Comparison of ENCODE assay signal across 8 cellular contexts in the genomic region with DNA sequence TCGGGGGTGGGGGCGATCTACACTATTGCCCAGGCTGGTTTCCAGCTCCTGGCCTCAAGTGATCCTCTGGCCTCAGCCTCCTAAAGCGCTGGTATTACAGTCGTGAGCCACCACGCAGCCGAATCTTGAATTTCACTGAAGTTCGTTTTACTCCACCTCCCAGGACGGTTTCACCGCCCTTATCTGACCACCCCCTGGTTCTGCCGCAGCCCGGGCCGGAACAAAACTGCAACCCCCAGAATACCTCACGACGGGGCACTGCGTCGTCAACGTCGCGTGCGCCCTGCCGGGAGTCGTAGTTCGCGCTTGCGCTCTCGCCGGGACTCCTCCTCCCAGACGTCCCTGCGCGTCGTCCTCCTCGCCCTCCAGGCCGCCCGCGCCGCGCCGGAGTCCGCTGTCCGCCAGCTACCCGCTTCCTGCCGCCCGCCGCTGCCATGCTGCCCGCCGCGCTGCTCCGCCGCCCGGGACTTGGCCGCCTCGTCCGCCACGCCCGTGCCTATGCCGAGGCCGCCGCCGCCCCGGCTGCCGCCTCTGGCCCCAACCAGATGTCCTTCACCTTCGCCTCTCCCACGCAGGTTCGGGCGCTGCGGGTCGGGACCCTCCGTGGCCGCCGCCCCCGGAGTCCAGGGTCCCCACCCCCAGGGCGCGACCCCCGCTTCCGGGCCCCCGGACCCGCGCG. TPM values are rescaled to one million over a fixed set of nuclear protein-coding genes. Genes with fewer than 3 reads are reported as not detected.
DNase-seq lines count a peak whose midpoint lies in the region; ATAC-seq, FAIRE-seq and TF ChIP-seq lines count a peak whose summit lies in the region.

ATP5F1D (plus strand) TSS at position 335 of the 679 bp plus-strand sequence; CDS start at position 435, 100 bp downstream.

- peak; percentile 38 for ATAC-seq in HG03139 (IDR thresholded peaks at IDR 0.05; ENCODE audit: unreplicated experiment)
- no peak for ATAC-seq in GM21717 (IDR thresholded peaks at IDR 0.05; ENCODE audit: unreplicated experiment)

- peak within 1 kb of the TSS; percentile 56 for H3K4me3 ChIP-seq in WERI-Rb-1 (ENCODE audit: low read depth, low read length)
- peak within 1 kb of the TSS; percentile 76 for H3K4me3 ChIP-seq in iPS-18c (ENCODE audit: insufficient read depth, low read depth, low read length)
- H3K4me3 ChIP-seq in skeletal muscle satellite cell (ENCODE audit: low read length): peak within 1 kb of the TSS; percentile 94

- TF ChIP-seq CTCF in WERI-Rb-1 (IDR thresholded peaks at IDR 0.05; ENCODE audit: low read depth, low read length): no peak

- peak within 1 kb of the TSS; percentile 97 for H3K4me2 ChIP-seq in skeletal muscle satellite cell (ENCODE audit: low read length)

- H3K4me1 ChIP-seq in skeletal muscle satellite cell (ENCODE audit: control insufficient read depth, insufficient read depth, low read length): peaks cover 57% of the 10 kb centered on the region

- in situ Hi-C loops in T47D (cut with HindIII; ENCODE audit: low pct_unique_long_range_greater_than_20kb, low sequenced_read_pairs): no loop called here

- peak; percentile 90 for DNase-seq in GM18507 (ENCODE audit: extremely low spot score, insufficient read length, low read depth)
- DNase-seq in NCI-H2227 (lab: John Stamatoyannopoulos, UW; ENCODE audit: unreplicated experiment): peak; percentile 95
- DNase-seq in WERI-Rb-1: peak; percentile 95
- peak; percentile 91 to 96 for DNase-seq in T47D (ENCODE audit: low read depth in 1 of 2, low spot score in 1 of 2)

- H3K27me3 ChIP-seq in WERI-Rb-1 (ENCODE audit: insufficient read depth, low read depth, severe bottlenecking): no peaks in the 10 kb centered on the region
- no peaks in the 10 kb centered on the region for H3K27me3 ChIP-seq in skeletal muscle satellite cell (ENCODE audit: control insufficient read depth, insufficient read depth, low read length)

- peak within 1 kb of the TSS; percentile 91 for H3K9ac ChIP-seq in skeletal muscle satellite cell (ENCODE audit: low read depth, low read length)

- peaks cover 13% of the 10 kb centered on the region for H3K36me3 ChIP-seq in WERI-Rb-1
- peaks cover 9% of the 10 kb centered on the region for H3K36me3 ChIP-seq in skeletal muscle satellite cell (ENCODE audit: insufficient read depth, low read length)

- no peaks in the 10 kb centered on the region for H3K9me3 ChIP-seq in WERI-Rb-1 (ENCODE audit: severe bottlenecking)
- H3K9me3 ChIP-seq in iPS-18c (ENCODE audit: control insufficient read depth, insufficient read depth, low read length): no peaks in the 10 kb centered on the region
- H3K9me3 ChIP-seq in skeletal muscle satellite cell (replicated peaks; ENCODE audit: low read length): no peaks in the 10 kb centered on the region

- peak; percentile 98 for FAIRE-seq in GM18507 (lab: Jason Lieb, UNC)

- peak within 1 kb of the TSS; percentile 78 for H3K27ac ChIP-seq in WERI-Rb-1

RNA-seq across cellular contexts. Expression of gene ATP5F1D, which starts in this region (rescaled TPM):
- total RNA-seq in skeletal muscle satellite cell (2012; rRNA removed): 33.9 and 42.1 TPM in 2 replicates
